ENCODE assay signal across 8 cellular contexts in genomic region chr10:116287906-116288501, GRCh38. TPM values are rescaled to one million over a fixed set of nuclear protein-coding genes. Genes with fewer than 3 reads are reported as not detected.
DNase-seq lines count a peak whose midpoint lies in the region; ATAC-seq, FAIRE-seq and TF ChIP-seq lines count a peak whose summit lies in the region.

No MANE protein-coding gene starts in this region.

- no peak for FAIRE-seq in GM12891 (lab: Jason Lieb, UNC)

- no peaks in the 10 kb centered on the region for H3K4me1 ChIP-seq in lower lobe of right lung

- ATAC-seq in lower lobe of right lung = peak in 1 of 2 donors; percentile 50
- no peak for ATAC-seq in GM21619 (IDR thresholded peaks at IDR 0.05; ENCODE audit: unreplicated experiment)
- no peak for ATAC-seq in HG02884 (IDR thresholded peaks at IDR 0.05; ENCODE audit: unreplicated experiment)

- no peak overlapping the region for H3K27ac ChIP-seq in lower lobe of right lung

- H3K9me3 ChIP-seq in lower lobe of right lung = no peaks in the 10 kb centered on the region

- no peak overlapping the region for H3K4me3 ChIP-seq in lower lobe of right lung

- peaks cover 4% of the 10 kb centered on the region for H3K27me3 ChIP-seq in lower lobe of right lung (ENCODE audit: low read depth)

- DNase-seq in AG09319 (ENCODE audit: extremely low read depth, low read depth) (peak; percentile 36), GM20000 (ENCODE audit: low spot score) (no peak), NCI-H774 (lab: John Stamatoyannopoulos, UW) (peak; percentile 9), cerebellum (ENCODE audit: low spot score) (peak; percentile 8), lower lobe of right lung (no peak), GM12891 (ENCODE audit: insufficient read length, low spot score) (no peak)

- TF ChIP-seq CTCF in AG09319 (IDR thresholded peaks at IDR 0.05; ENCODE audit: low read depth, low read length) = peak; percentile 76
- peak; percentile 18 for TF ChIP-seq CTCF in GM20000 (IDR thresholded peaks at IDR 0.05; ENCODE audit: extremely low read depth, missing control alignments)
- TF ChIP-seq CTCF in lower lobe of right lung (IDR thresholded peaks at IDR 0.05) = peak; percentile 59

- no peak for TF ChIP-seq POLR2A in GM12891 (IDR thresholded peaks at IDR 0.05; ENCODE audit: low read depth, low read length)

- no peaks in the 10 kb centered on the region for H3K36me3 ChIP-seq in lower lobe of right lung

- intact Hi-C loops in lower lobe of right lung (cut with DNase I) = no loop called here

TF ChIP-seq in GM12891, 5 proteins besides CTCF, POLR2A, EP300 and RAD21:
- TF ChIP-seq PAX5 (IDR thresholded peaks at IDR 0.05; ENCODE audit: insufficient read depth, low read length, severe bottlenecking) = no peak
- no peak for TF ChIP-seq TAF1 (IDR thresholded peaks at IDR 0.05; ENCODE audit: low read depth, low read length)
- TF ChIP-seq POU2F2 (IDR thresholded peaks at IDR 0.05; ENCODE audit: low read depth, low read length) = no peak
- no peak for TF ChIP-seq POLR2AphosphoS5 (IDR thresholded peaks at IDR 0.05; ENCODE audit: low read depth, low read length)
- TF ChIP-seq SPI1 (IDR thresholded peaks at IDR 0.05; ENCODE audit: low read depth, low read length) = no peak

RNA-seq across cellular contexts. Expression of gene GFRA1, which starts 15.0 kb away (rescaled TPM):
- 30.4 TPM for total RNA-seq in cerebellum
- total RNA-seq in lower lobe of right lung = 9.8 TPM
- polyA plus RNA-seq in GM12891 (2012; ENCODE audit: low read depth, missing spikeins) = 0.01 TPM

RNA-seq across cellular contexts. Expression of gene CCDC172, which starts 36.2 kb away (rescaled TPM):
- total RNA-seq in cerebellum (not detected), lower lobe of right lung (not detected)
- polyA plus RNA-seq in GM12891 (2012; ENCODE audit: low read depth, missing spikeins) = not detected

Comparison
In these comparisons a context has a peak if more than half of its experiments do, and no peak if none do; other contexts are left out.
1. DNase-seq: peak in AG09319 (single experiment), NCI-H774 (single experiment) and cerebellum (single experiment); none in GM20000 (single experiment), lower lobe of right lung (single experiment) and GM12891 (single experiment).
2. CTCF ChIP-seq: peak in every context shown above with its lines; median percentile 76 in AG09319; 59 in lower lobe of right lung; 18 in GM20000.